In genomic region chr13:25268561-25268960, GRCh38 we compare ENCODE assay signal across 20 cellular contexts. TPM values are rescaled to one million over a fixed set of nuclear protein-coding genes. Genes with fewer than 3 reads are reported as not detected.
DNase-seq lines count a peak whose midpoint lies in the region; ATAC-seq and TF ChIP-seq lines count a peak whose summit lies in the region.
"Had no signal": no experiment of that assay in that cellular context is flagged by ENCODE, and none has a peak within 500 bp of the region (broad histone marks: within the 10 kb centered on the region; RNA-seq: fewer than 3 reads in every experiment).

No MANE protein-coding gene starts in this region.

- CTCF ChIA-PET in WTC11 (lab: Charles Lee): no interaction called here

- no peak overlapping the region for H3K4me2 ChIP-seq in hepatocyte
- H3K4me2 ChIP-seq: KMS-11, SK-N-SH had no signal

- no peaks in the 10 kb centered on the region for H3K27me3 Mint-ChIP-seq in activated naive CD8-positive, alpha-beta T cell treated with anti-CD3 and anti-CD28 coated beads, Interleukin-2, amount 10 ng/mL, durations not matched to agents 7 days and 5 days
- H3K27me3 Mint-ChIP-seq in activated naive CD8-positive, alpha-beta T cell treated with anti-CD3 and anti-CD28 coated beads, Interleukin-2, amount 50 U/mL, for 24 hours: no peaks in the 10 kb centered on the region
- H3K27me3 Mint-ChIP-seq in WTC11 (ENCODE audit: low read depth): no peaks in the 10 kb centered on the region
- no peaks in the 10 kb centered on the region for H3K27me3 Mint-ChIP-seq in memory B cell
- H3K27me3 Mint-ChIP-seq: IgD-negative memory B cell had no signal

- H3K9me2 ChIP-seq in hepatocyte (replicated peaks; ENCODE audit: insufficient read depth): no peaks in the 10 kb centered on the region
- H3K9me2 ChIP-seq: SK-N-SH had no signal

- POLR2A ChIA-PET in activated naive CD8-positive, alpha-beta T cell treated with anti-CD3 and anti-CD28 coated beads, Interleukin-2, amount 10 ng/mL, durations not matched to agents 7 days and 5 days (lab: Charles Lee): no interaction called here
- POLR2A ChIA-PET in WTC11 (lab: Charles Lee): no interaction called here

- H3K27me3 ChIP-seq in hepatocyte: no peaks in the 10 kb centered on the region

- TF ChIP-seq CTCF in WTC11 (IDR thresholded peaks at IDR 0.05): no peak
- no peak for TF ChIP-seq CTCF in hepatocyte (IDR thresholded peaks at IDR 0.05; ENCODE audit: poor library complexity)

- ATAC-seq in activated naive CD8-positive, alpha-beta T cell treated with anti-CD3 and anti-CD28 coated beads, Interleukin-2, amount 10 ng/mL, durations not matched to agents 7 days and 5 days (ENCODE audit: low read depth): no peak
- ATAC-seq in activated naive CD8-positive, alpha-beta T cell treated with anti-CD3 and anti-CD28 coated beads, Interleukin-2, amount 50 U/mL, for 24 hours: no peak
- ATAC-seq in WTC11 (peak; percentile 38), memory B cell (ENCODE audit: low read depth) (no peak)
- ATAC-seq: HCT116 had no signal

- no peaks in the 10 kb centered on the region for H3K9me3 Mint-ChIP-seq in activated naive CD8-positive, alpha-beta T cell treated with anti-CD3 and anti-CD28 coated beads, Interleukin-2, amount 10 ng/mL, durations not matched to agents 7 days and 5 days
- H3K9me3 Mint-ChIP-seq in activated naive CD8-positive, alpha-beta T cell treated with anti-CD3 and anti-CD28 coated beads, Interleukin-2, amount 50 U/mL, for 24 hours: no peaks in the 10 kb centered on the region
- H3K9me3 Mint-ChIP-seq in WTC11: no peaks in the 10 kb centered on the region
- H3K9me3 Mint-ChIP-seq in memory B cell: no peaks in the 10 kb centered on the region
- H3K9me3 Mint-ChIP-seq: CD8-positive, alpha-beta T cell; IgD-negative memory B cell had no signal

- H3K4me3 ChIP-seq in hepatocyte: no peak overlapping the region
- H3K4me3 ChIP-seq: GM12878 had no signal

- H3K9me3 ChIP-seq in hepatocyte (ENCODE audit: low read depth): no peaks in the 10 kb centered on the region
- H3K9me3 ChIP-seq: Caco-2, SK-N-SH had no signal

- WGBS in hepatocyte (ENCODE audit: low lambda C conversion rate, missing lambda C conversion rate): 95% methylated on average over 6 of the region's 6 CpGs

- H2AFZ ChIP-seq in hepatocyte: no peak overlapping the region

- H4K20me1 ChIP-seq in hepatocyte (ENCODE audit: insufficient read depth, poor library complexity, severe bottlenecking): no peaks in the 10 kb centered on the region

- no peaks in the 10 kb centered on the region for H3K4me1 ChIP-seq in hepatocyte (ENCODE audit: insufficient read depth)
- H3K4me1 ChIP-seq: Caco-2 had no signal

- DNase-seq in activated naive CD8-positive, alpha-beta T cell treated with anti-CD3 and anti-CD28 coated beads, Interleukin-2, amount 10 ng/mL, durations not matched to agents 7 days and 5 days: no peak
- DNase-seq in activated naive CD8-positive, alpha-beta T cell treated with anti-CD3 and anti-CD28 coated beads, Interleukin-2, amount 50 U/mL, for 24 hours: no peak
- DNase-seq in WTC11 (ENCODE audit: low spot score): no peak
- no peak for DNase-seq in memory B cell (ENCODE audit: low spot score in 2 of 2)
- no peak for DNase-seq in HT-29 (ENCODE audit: low spot score)
- DNase-seq in hepatocyte (ENCODE audit: low spot score): no peak
- DNase-seq in cerebellar nuclear complex (lab: John Stamatoyannopoulos, UW): no peak
- DNase-seq: Caco-2; CD8-positive, alpha-beta T cell; NCI-H1092; NCI-H1417 treated with DMSO at 0.1 percent for 48 hours; NCI-H1694 treated with DMSO at 0.1 percent for 48 hours; NCI-H2081; NCI-H2227 treated with DMSO at 0.1 percent for 48 hours; NCI-H526 treated with DMSO at 0.1 percent for 48 hours; SK-N-SH had no signal

- H3K4me3 Mint-ChIP-seq in activated naive CD8-positive, alpha-beta T cell treated with anti-CD3 and anti-CD28 coated beads, Interleukin-2, amount 10 ng/mL, durations not matched to agents 7 days and 5 days: no peak overlapping the region
- no peak overlapping the region for H3K4me3 Mint-ChIP-seq in activated naive CD8-positive, alpha-beta T cell treated with anti-CD3 and anti-CD28 coated beads, Interleukin-2, amount 50 U/mL, for 24 hours
- H3K4me3 Mint-ChIP-seq in WTC11 (no peak overlapping the region), memory B cell (no peak overlapping the region)
- H3K4me3 Mint-ChIP-seq: CD8-positive, alpha-beta T cell; IgD-negative memory B cell had no signal

- H3K27ac ChIP-seq in hepatocyte: no peak overlapping the region
- H3K27ac ChIP-seq: KMS-11 had no signal

- no peaks in the 10 kb centered on the region for H3K36me3 ChIP-seq in hepatocyte (replicated peaks; ENCODE audit: insufficient read depth, low read depth)

- no peaks in the 10 kb centered on the region for H3K79me2 ChIP-seq in hepatocyte

- peaks cover 6% of the 10 kb centered on the region for H3K4me1 Mint-ChIP-seq in activated naive CD8-positive, alpha-beta T cell treated with anti-CD3 and anti-CD28 coated beads, Interleukin-2, amount 10 ng/mL, durations not matched to agents 7 days and 5 days
- peaks cover 5% of the 10 kb centered on the region for H3K4me1 Mint-ChIP-seq in activated naive CD8-positive, alpha-beta T cell treated with anti-CD3 and anti-CD28 coated beads, Interleukin-2, amount 50 U/mL, for 24 hours
- H3K4me1 Mint-ChIP-seq in WTC11: peaks cover 5% of the 10 kb centered on the region; the same call in 1 of the 2 replicates
- peaks cover 6% of the 10 kb centered on the region for H3K4me1 Mint-ChIP-seq in memory B cell

- H3K27ac Mint-ChIP-seq in activated naive CD8-positive, alpha-beta T cell treated with anti-CD3 and anti-CD28 coated beads, Interleukin-2, amount 10 ng/mL, durations not matched to agents 7 days and 5 days: peak overlapping the region; percentile 32
- H3K27ac Mint-ChIP-seq in activated naive CD8-positive, alpha-beta T cell treated with anti-CD3 and anti-CD28 coated beads, Interleukin-2, amount 50 U/mL, for 24 hours: no peak overlapping the region
- H3K27ac Mint-ChIP-seq in WTC11 (no peak overlapping the region), memory B cell (peak overlapping the region; percentile 72)
- H3K27ac Mint-ChIP-seq: IgD-negative memory B cell had no signal

- H3K36me3 Mint-ChIP-seq in activated naive CD8-positive, alpha-beta T cell treated with anti-CD3 and anti-CD28 coated beads, Interleukin-2, amount 10 ng/mL, durations not matched to agents 7 days and 5 days: peaks cover 12% of the 10 kb centered on the region
- peaks cover 24% of the 10 kb centered on the region for H3K36me3 Mint-ChIP-seq in activated naive CD8-positive, alpha-beta T cell treated with anti-CD3 and anti-CD28 coated beads, Interleukin-2, amount 50 U/mL, for 24 hours (ENCODE audit: low read depth)
- H3K36me3 Mint-ChIP-seq in WTC11 (peaks cover 8% of the 10 kb centered on the region), memory B cell (peaks cover 23% of the 10 kb centered on the region)

TF ChIP-seq in WTC11, 78 proteins besides CTCF, POLR2A, EP300 and RAD21 (continues in another document):
- TF ChIP-seq, protein P1, sequence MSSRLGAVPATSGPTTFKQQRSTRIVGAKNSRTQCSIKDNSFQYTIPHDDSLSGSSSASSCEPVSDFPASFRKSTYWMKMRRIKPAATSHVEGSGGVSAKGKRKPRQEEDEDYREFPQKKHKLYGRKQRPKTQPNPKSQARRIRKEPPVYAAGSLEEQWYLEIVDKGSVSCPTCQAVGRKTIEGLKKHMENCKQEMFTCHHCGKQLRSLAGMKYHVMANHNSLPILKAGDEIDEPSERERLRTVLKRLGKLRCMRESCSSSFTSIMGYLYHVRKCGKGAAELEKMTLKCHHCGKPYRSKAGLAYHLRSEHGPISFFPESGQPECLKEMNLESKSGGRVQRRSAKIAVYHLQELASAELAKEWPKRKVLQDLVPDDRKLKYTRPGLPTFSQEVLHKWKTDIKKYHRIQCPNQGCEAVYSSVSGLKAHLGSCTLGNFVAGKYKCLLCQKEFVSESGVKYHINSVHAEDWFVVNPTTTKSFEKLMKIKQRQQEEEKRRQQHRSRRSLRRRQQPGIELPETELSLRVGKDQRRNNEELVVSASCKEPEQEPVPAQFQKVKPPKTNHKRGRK (CRISPR knock-in tag; IDR thresholded peaks at IDR 0.05; ENCODE audit: borderline replicate concordance): no peak
- no peak for TF ChIP-seq ZNF317 (CRISPR knock-in tag; IDR thresholded peaks at IDR 0.05; ENCODE audit: borderline replicate concordance, low read depth)
- TF ChIP-seq GRHL2 (CRISPR knock-in tag; IDR thresholded peaks at IDR 0.05; ENCODE audit: insufficient replicate concordance, severe bottlenecking): no peak
- no peak for TF ChIP-seq FOXJ3 (CRISPR knock-in tag; IDR thresholded peaks at IDR 0.05; ENCODE audit: borderline replicate concordance)
- TF ChIP-seq, protein P2, sequence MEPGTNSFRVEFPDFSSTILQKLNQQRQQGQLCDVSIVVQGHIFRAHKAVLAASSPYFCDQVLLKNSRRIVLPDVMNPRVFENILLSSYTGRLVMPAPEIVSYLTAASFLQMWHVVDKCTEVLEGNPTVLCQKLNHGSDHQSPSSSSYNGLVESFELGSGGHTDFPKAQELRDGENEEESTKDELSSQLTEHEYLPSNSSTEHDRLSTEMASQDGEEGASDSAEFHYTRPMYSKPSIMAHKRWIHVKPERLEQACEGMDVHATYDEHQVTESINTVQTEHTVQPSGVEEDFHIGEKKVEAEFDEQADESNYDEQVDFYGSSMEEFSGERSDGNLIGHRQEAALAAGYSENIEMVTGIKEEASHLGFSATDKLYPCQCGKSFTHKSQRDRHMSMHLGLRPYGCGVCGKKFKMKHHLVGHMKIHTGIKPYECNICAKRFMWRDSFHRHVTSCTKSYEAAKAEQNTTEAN (CRISPR knock-in tag; IDR thresholded peaks at IDR 0.05): no peak
- no peak for TF ChIP-seq ZNF219 (CRISPR knock-in tag; IDR thresholded peaks at IDR 0.05; ENCODE audit: borderline replicate concordance)

RNA-seq across cellular contexts. Expression of gene MTMR6, which starts 18.7 kb away (rescaled TPM):
- total RNA-seq in activated naive CD8-positive, alpha-beta T cell treated with anti-CD3 and anti-CD28 coated beads, Interleukin-2, amount 10 ng/mL, durations not matched to agents 7 days and 5 days: 10 to 100 TPM; 17.5 to 20.1 TPM
- total RNA-seq in WTC11 (2021): 7.0 to 8.6 TPM (median 7.6 TPM) in 3 replicates
- 8.0 and 9.2 TPM in 2 replicates for total RNA-seq in HT-29 (2014; rRNA removed; shearing (Covaris generic))
- total RNA-seq in hepatocyte: 16.7 and 17.2 TPM in 2 replicates
- polyA plus RNA-seq in hepatocyte: 6.9 and 10.1 TPM in 2 replicates

RNA-seq across cellular contexts. Expression of gene NUP58, which starts 32.9 kb away (rescaled TPM):
- total RNA-seq in activated naive CD8-positive, alpha-beta T cell treated with anti-CD3 and anti-CD28 coated beads, Interleukin-2, amount 10 ng/mL, durations not matched to agents 7 days and 5 days: 10 to 100 TPM; 70.1 to 83.0 TPM
- total RNA-seq in WTC11 (2021): 59.0 to 63.4 TPM (median 60.3 TPM) in 3 replicates
- total RNA-seq in HT-29 (2014; rRNA removed; shearing (Covaris generic)): 72.8 and 80.8 TPM in 2 replicates
- 49.1 and 61.3 TPM in 2 replicates for total RNA-seq in hepatocyte
- 16.0 and 25.4 TPM in 2 replicates for polyA plus RNA-seq in hepatocyte

Comparison
In these comparisons a context has a peak if more than half of its experiments do, and no peak if none do; other contexts are left out.
1. H3K27ac Mint-ChIP-seq: peak in activated naive CD8-positive, alpha-beta T cell treated with anti-CD3 and anti-CD28 coated beads, Interleukin-2, amount 10 ng/mL, durations not matched to agents 7 days and 5 days (single experiment) and memory B cell (single experiment); none in activated naive CD8-positive, alpha-beta T cell treated with anti-CD3 and anti-CD28 coated beads, Interleukin-2, amount 50 U/mL, for 24 hours (single experiment) and WTC11 (single experiment).